Comparison of ENCODE assay signal across 16 cellular contexts in genomic region chr12:117044311-117044710, GRCh38. TPM values are rescaled to one million over a fixed set of nuclear protein-coding genes. Genes with fewer than 3 reads are reported as not detected.
DNase-seq lines count a peak whose midpoint lies in the region; ATAC-seq, FAIRE-seq and TF ChIP-seq lines count a peak whose summit lies in the region.
"Had no signal": no experiment of that assay in that cellular context is flagged by ENCODE, and none has a peak within 500 bp of the region (broad histone marks: within the 10 kb centered on the region; RNA-seq: fewer than 3 reads in every experiment).

No MANE protein-coding gene starts in this region.

- peak overlapping the region; percentile 95 for H3K27ac ChIP-seq in left ventricle myocardium inferior (replicated peaks)
- H3K27ac ChIP-seq in heart right ventricle = peak overlapping the region in 5 of 10 donors; percentile 71 to 93 (median 91)
- peak overlapping the region; percentile 75 for H3K27ac ChIP-seq in HL-60 (replicated peaks)
- no peak overlapping the region for H3K27ac ChIP-seq in K562 (ENCODE audit: extremely low read depth, low read depth, low read length)
- H3K27ac ChIP-seq in neuronal stem cell (replicated peaks; ENCODE audit: low read length) = no peak overlapping the region
- H3K27ac ChIP-seq: C4-2B had no signal

- H3K4ac ChIP-seq in neuronal stem cell (ENCODE audit: low read length) = no peak overlapping the region

- no peak for TF ChIP-seq RAD21 in K562 (CRISPR knock-in tag; conservative IDR thresholded peaks at IDR 0.05 in 1 of 2, IDR thresholded peaks at IDR 0.05 in 1 of 2)

- DNase-seq in left ventricle myocardium inferior = no peak
- DNase-seq in heart right ventricle = no peak
- no peak for DNase-seq in HL-60 (ENCODE audit: low read depth in 1 of 2, low spot score in 1 of 2)
- no peak for DNase-seq in K562 (ENCODE audit: extremely low read depth in 1 of 4, low spot score in 3 of 4)
- DNase-seq in neuronal stem cell (ENCODE audit: low spot score) = no peak
- no peak for DNase-seq in stimulated activated CD8-positive, alpha-beta memory T cell treated with anti-CD3 and anti-CD28 coated beads, Interleukin-4, amount 100 ng/mL, for 48 hours
- DNase-seq in NCI-H748 treated with DMSO at 0.1 percent for 48 hours (lab: John Stamatoyannopoulos, UW) = no peak
- no peak for DNase-seq in NCI-H1694 (lab: John Stamatoyannopoulos, UW)
- DNase-seq: ACHN; CD4-positive, alpha-beta memory T cell; DND-41; GDM1; GOT3; H9 had no signal

- H2BK5ac ChIP-seq in neuronal stem cell (ENCODE audit: low read length) = no peak overlapping the region

- CTCF ChIA-PET in K562 (lab: Yijun Ruan, JAX; ENCODE audit: low intra/inter-chr PET ratio) = no interaction called here

- H3K9me3 ChIP-seq in left ventricle myocardium inferior (replicated peaks) (no peaks in the 10 kb centered on the region), heart right ventricle (no peaks in the 10 kb centered on the region), K562 (replicated peaks; ENCODE audit: control insufficient read depth, insufficient read depth, low read depth, low read length) (no peaks in the 10 kb centered on the region), neuronal stem cell (replicated peaks in 1 of 2; ENCODE audit: control insufficient read depth in 2 of 2, insufficient read depth in 1 of 2, low read depth in 1 of 2, low read length in 2 of 2) (peaks cover 0 to 4% of the 10 kb centered on the region in 2 donors)

- no peak overlapping the region for H3K23ac ChIP-seq in neuronal stem cell (ENCODE audit: low read depth, low read length, poor library complexity)

- H3K9me1 ChIP-seq in K562 (ENCODE audit: control insufficient read depth, insufficient read depth, low read length) = no peaks in the 10 kb centered on the region

- H3K36me3 ChIP-seq in left ventricle myocardium inferior = no peaks in the 10 kb centered on the region
- no peaks in the 10 kb centered on the region for H3K36me3 ChIP-seq in heart right ventricle
- peaks cover 12% of the 10 kb centered on the region; the same call in 2 of the 3 replicates for H3K36me3 ChIP-seq in K562 (ENCODE audit: control insufficient read depth, insufficient read depth, low read length)
- peaks cover 0 to 3% of the 10 kb centered on the region in 2 donors for H3K36me3 ChIP-seq in neuronal stem cell (replicated peaks in 1 of 2; ENCODE audit: control insufficient read depth in 2 of 2, insufficient read depth in 2 of 2, low read length in 2 of 2)

- H4K20me1 ChIP-seq in K562 (replicated peaks; ENCODE audit: control insufficient read depth, insufficient read depth, low read length) = no peaks in the 10 kb centered on the region

- H3K18ac ChIP-seq in neuronal stem cell (ENCODE audit: low read length) = peak overlapping the region; percentile 48

- no peaks in the 10 kb centered on the region for H3K79me2 ChIP-seq in K562 (ENCODE audit: control insufficient read depth, insufficient read depth, low read length)

- POLR2A ChIA-PET in K562 (lab: Yijun Ruan, JAX) = interaction anchor here (1.2 kb wide), 1 partner anchor 13 kb away, joined by 4 read pairs; no protein-coding TSS in a partner anchor

- H2BK12ac ChIP-seq in neuronal stem cell (ENCODE audit: low read length) = no peak overlapping the region

- no peak for TF ChIP-seq EP300 in K562 (IDR thresholded peaks at IDR 0.05; ENCODE audit: low read length)

- no peak overlapping the region for H2BK15ac ChIP-seq in neuronal stem cell (ENCODE audit: low read length)

- no peak for TF ChIP-seq CTCF in left ventricle myocardium inferior (IDR thresholded peaks at IDR 0.05; ENCODE audit: borderline replicate concordance)
- TF ChIP-seq CTCF in heart right ventricle (IDR thresholded peaks at IDR 0.05) = no peak
- no peak for TF ChIP-seq CTCF in HL-60 (IDR thresholded peaks at IDR 0.05; ENCODE audit: insufficient read depth, low read length)
- no peak for TF ChIP-seq CTCF in K562 (IDR thresholded peaks at IDR 0.05 in 2 of 3, conservative IDR thresholded peaks at IDR 0.05 in 1 of 3; ENCODE audit: insufficient read depth in 2 of 3, low read depth in 1 of 3, low read length in 3 of 3)

- H2AK5ac ChIP-seq in neuronal stem cell (ENCODE audit: low read depth, low read length) = peak overlapping the region; percentile 88

- BruUV-seq in K562 (replicated peaks; lab: Mats Ljungman, UMichigan) = no TSS peak

- peak overlapping the region; percentile 82 for H3K14ac ChIP-seq in neuronal stem cell (ENCODE audit: low read length)

- no peak overlapping the region for H4K91ac ChIP-seq in neuronal stem cell (ENCODE audit: low read depth, low read length, poor library complexity)

- in situ Hi-C loops in K562 (cut with MboI) = no loop called here

- no peak for FAIRE-seq in K562 (lab: Jason Lieb, UNC)
- FAIRE-seq: GM12892 had no signal

- H3K4me3 ChIP-seq in left ventricle myocardium inferior = no peak overlapping the region
- no peak overlapping the region for H3K4me3 ChIP-seq in heart right ventricle
- no peak overlapping the region for H3K4me3 ChIP-seq in HL-60 (replicated peaks; ENCODE audit: insufficient read depth, low read length)
- H3K4me3 ChIP-seq in K562 = no peak overlapping the region
- no peak overlapping the region for H3K4me3 ChIP-seq in neuronal stem cell (ENCODE audit: low read length in 2 of 2)

- intact Hi-C loops in left ventricle myocardium inferior (cut with micrococcal nuclease) (no loop called here), heart right ventricle (cut with DNase I) (loop anchor here in 1 of 10 donors (10.0 kb wide), 1 partner anchor 50 kb away; the partner anchor contains the start of gene TESC), K562 (cut with micrococcal nuclease) (no loop called here)

- H3K9ac ChIP-seq in K562 (ENCODE audit: insufficient read depth in 1 of 2, low read depth in 2 of 2, low read length in 2 of 2) (peak overlapping the region in 1 of 2 experiments; percentile 29; a peak in 1 of 4 replicates), neuronal stem cell (ENCODE audit: low read depth, low read length, poor library complexity) (no peak overlapping the region)

- no peak overlapping the region for H2BK120ac ChIP-seq in neuronal stem cell (ENCODE audit: low read depth, low read length)

- H3K4me2 ChIP-seq in K562 (ENCODE audit: insufficient read depth, low read length) (0 out of 2 replicates have a peak overlapping the region, but pooled peaks have one; percentile 6), neuronal stem cell (ENCODE audit: insufficient read depth, low read length, poor library complexity, severe bottlenecking) (no peak overlapping the region)

- 62 to 81% methylated on average over 11 of the region's 11 CpGs for WGBS in heart right ventricle, 2 donors
- 93% methylated on average over 10 of the region's 11 CpGs for WGBS in K562 (ENCODE audit: insufficient coverage, low coverage, missing lambda C conversion rate)
- WGBS in neuronal stem cell (ENCODE audit: extremely low coverage in 2 of 2, insufficient read length in 2 of 2, insufficient replicate concordance in 1 of 2), 2 donors = no CpG with 5 or more reads among the region's 11 CpGs

- no peak overlapping the region for H4K8ac ChIP-seq in neuronal stem cell (ENCODE audit: low read depth, low read length)

- no peak for ATAC-seq in heart right ventricle
- no peak for ATAC-seq in K562

- H3K4me1 ChIP-seq in left ventricle myocardium inferior (peaks cover 65% of the 10 kb centered on the region), heart right ventricle (peaks cover 19 to 71% (median 40%) of the 10 kb centered on the region in 9 donors), K562 (replicated peaks in 1 of 2; ENCODE audit: control insufficient read depth in 2 of 2, insufficient read depth in 2 of 2, low read length in 2 of 2) (peaks cover 55 to 82% of the 10 kb centered on the region in 2 experiments), neuronal stem cell (ENCODE audit: control insufficient read depth in 2 of 2, insufficient read depth in 1 of 2, low read depth in 1 of 2, low read length in 2 of 2) (peaks cover 18% of the 10 kb centered on the region in 2 donors)

- no peak for TF ChIP-seq POLR2A in K562 (conservative IDR thresholded peaks at IDR 0.05)

- no peaks in the 10 kb centered on the region for H3K27me3 ChIP-seq in left ventricle myocardium inferior (ENCODE audit: low read depth)
- no peaks in the 10 kb centered on the region for H3K27me3 ChIP-seq in heart right ventricle
- no peaks in the 10 kb centered on the region for H3K27me3 ChIP-seq in HL-60 (ENCODE audit: insufficient read depth, poor library complexity, severe bottlenecking)
- no peaks in the 10 kb centered on the region for H3K27me3 ChIP-seq in K562 (ENCODE audit: control insufficient read depth in 2 of 2, insufficient read depth in 2 of 2, low read length in 2 of 2)
- H3K27me3 ChIP-seq in neuronal stem cell (ENCODE audit: control insufficient read depth in 3 of 3, insufficient read depth in 3 of 3, low read depth in 1 of 3, low read length in 3 of 3) = no peaks in the 10 kb centered on the region

- H2AFZ ChIP-seq in K562 (ENCODE audit: low read depth, low read length) (no peak overlapping the region), neuronal stem cell (ENCODE audit: low read length) (no peak overlapping the region)

- H3K79me1 ChIP-seq in neuronal stem cell (ENCODE audit: low read depth, low read length) = no peaks in the 10 kb centered on the region

RNA-seq across cellular contexts. Expression of gene TESC, which starts 54.9 kb away (rescaled TPM):
- total RNA-seq in left ventricle myocardium inferior = 92.1 TPM
- 100 to 1,000 TPM in 2 of 10 donors, 10 to 100 TPM in 8; 37.3 to 122 (median 62.8) TPM for total RNA-seq in heart right ventricle
- 10 to 100 TPM; 63.9 to 83.2 TPM for polyA plus RNA-seq in heart right ventricle
- total RNA-seq in K562 (2011; cell fraction: chromatin; rRNA removed; ENCODE audit: low replicate concordance) = 16.2 and 42.2 TPM in 2 replicates
- 30.9 and 35.9 TPM in 2 replicates for total RNA-seq in K562 (2011; cell fraction: nucleolus; rRNA removed)
- 12.6 and 19.2 TPM in 2 replicates for total RNA-seq in K562 (2011; cell fraction: nucleoplasm; rRNA removed)
- total RNA-seq in K562 (2014; rRNA removed) = 25.2 and 30.4 TPM in 2 replicates
- 11.5 and 13.4 TPM in 2 replicates for total RNA-seq in K562 (2014; rRNA removed; fragmentation: Illumina TruSeq; extraction: Trizol)
- 11.6 and 12.6 TPM in 2 replicates for total RNA-seq in K562 (2015; rRNA removed; fragmentation: Illumina TruSeq; extraction: Trizol)
- total RNA-seq in K562 (2021) = 28.9 and 31.6 TPM in 2 replicates
- 21.7 and 25.3 TPM in 2 replicates for polyA plus RNA-seq in K562 (2011; rRNA removed)
- 27.4 and 44.2 TPM in 2 replicates for polyA plus RNA-seq in K562 (2011; cell fraction: cytosol; rRNA removed)
- 24.7 and 34.1 TPM in 2 replicates for polyA plus RNA-seq in K562 (2011; cell fraction: nucleus; rRNA removed)
- 14.6 and 21.7 TPM in 2 replicates for polyA plus RNA-seq in K562 (2012)
- 17.8 and 20.7 TPM in 2 replicates for polyA plus RNA-seq in K562 (2014; fragmentation: Illumina TruSeq; extraction: Trizol)
- 1 to 10 TPM in 1 of 2 experiments, under 1 TPM in 1; 0.96 to 2.0 TPM for polyA plus RNA-seq in K562 (2014; fragmentation: Nextera tagmentation; extraction: Ambion mirVana)
- polyA plus RNA-seq in K562 (2014; rRNA removed) = 31.8 and 32.9 TPM in 2 replicates
- 9.3 and 10.6 TPM in 2 replicates for polyA minus RNA-seq in K562 (2011; rRNA and poly(A)+ RNA removed)
- polyA minus RNA-seq in K562 (2011; cell fraction: cytosol; rRNA and poly(A)+ RNA removed) = 7.7 and 8.3 TPM in 2 replicates
- 18.8 and 20.2 TPM in 2 replicates for polyA minus RNA-seq in K562 (2011; cell fraction: nucleus; rRNA and poly(A)+ RNA removed)
- polyA plus RNA-seq in neuronal stem cell (2013, experiment 1 of 2) = 13.2 TPM
- 12.4 TPM for polyA plus RNA-seq in neuronal stem cell (2013, experiment 2 of 2)

Comparison
In these comparisons a context has a peak if more than half of its experiments do, and no peak if none do; other contexts are left out.
1. H3K27ac ChIP-seq: peak in left ventricle myocardium inferior (single experiment) and HL-60 (single experiment); none in K562 (single experiment) and neuronal stem cell (single experiment).